Comparison of ENCODE assay signal across 16 cellular contexts in genomic region chr11:37916331-37916730, GRCh38.
DNase-seq lines count a peak whose midpoint lies in the region; TF ChIP-seq lines count a peak whose summit lies in the region.
"Had no signal": no experiment of that assay in that cellular context is flagged by ENCODE, and none has a peak within 500 bp of the region (broad histone marks: within the 10 kb centered on the region; RNA-seq: fewer than 3 reads in every experiment).

No MANE protein-coding gene starts in this region.

- no peaks in the 10 kb centered on the region for H3K27me3 Mint-ChIP-seq in endodermal cell (ENCODE audit: insufficient read depth)
- H3K27me3 Mint-ChIP-seq: CD4-positive, alpha-beta T cell had no signal

- no peak overlapping the region for H2BK15ac ChIP-seq in mesendoderm (replicated peaks; ENCODE audit: low read depth)

- H3K4ac ChIP-seq in mesendoderm (ENCODE audit: low read depth, low read length): no peak overlapping the region

- H3K36me3 Mint-ChIP-seq in endodermal cell (ENCODE audit: low read depth): no peaks in the 10 kb centered on the region

- TF ChIP-seq POLR2A in uterus (IDR thresholded peaks at IDR 0.05): no peak

- no peaks in the 10 kb centered on the region for H3K4me1 ChIP-seq in endodermal cell (ENCODE audit: control insufficient read depth, insufficient read depth, low read length)
- H3K4me1 ChIP-seq in mesendoderm (ENCODE audit: control insufficient read depth, low read depth, low read length): no peaks in the 10 kb centered on the region
- H3K4me1 ChIP-seq in uterus: no peaks in the 10 kb centered on the region
- H3K4me1 ChIP-seq: A549 had no signal

- H3K36me3 ChIP-seq in endodermal cell (ENCODE audit: control insufficient read depth, insufficient read depth, low read length): no peaks in the 10 kb centered on the region
- no peaks in the 10 kb centered on the region for H3K36me3 ChIP-seq in mesendoderm (ENCODE audit: control insufficient read depth, insufficient read depth, low read length)
- H3K36me3 ChIP-seq in uterus: no peaks in the 10 kb centered on the region

- H2BK5ac ChIP-seq in mesendoderm (ENCODE audit: low read length): no peak overlapping the region

- H3K4me3 ChIP-seq in endodermal cell (ENCODE audit: low read length): peak overlapping the region; percentile 5
- H3K4me3 ChIP-seq in mesendoderm (ENCODE audit: low read length): no peak overlapping the region
- H3K4me3 ChIP-seq in uterus: no peak overlapping the region
- H3K4me3 ChIP-seq: A549, GM23338 had no signal

- no peak overlapping the region for H3K23ac ChIP-seq in mesendoderm (ENCODE audit: low read length)

- H3K79me2 ChIP-seq in mesendoderm (ENCODE audit: control insufficient read depth, insufficient read depth, low read length): no peaks in the 10 kb centered on the region

- peaks cover 14% of the 10 kb centered on the region for H3K4me1 Mint-ChIP-seq in endodermal cell

- no peak overlapping the region for H3K4me3 Mint-ChIP-seq in endodermal cell
- H3K4me3 Mint-ChIP-seq: CD4-positive, alpha-beta T cell; GM23338 had no signal

- no peak overlapping the region for H2AK5ac ChIP-seq in mesendoderm (ENCODE audit: low read length)

- no peak overlapping the region for H3K27ac ChIP-seq in endodermal cell (ENCODE audit: low read depth, low read length)
- no peak overlapping the region for H3K27ac ChIP-seq in mesendoderm (ENCODE audit: low read depth, low read length)
- H3K27ac ChIP-seq in uterus: no peak overlapping the region
- H3K27ac ChIP-seq: 22Rv1, A549, C4-2B had no signal

- H3K27ac Mint-ChIP-seq in endodermal cell: no peak overlapping the region
- H3K27ac Mint-ChIP-seq: CD4-positive, alpha-beta T cell; GM23338 had no signal

- no peak overlapping the region for H3K4me2 ChIP-seq in mesendoderm (ENCODE audit: low read length)
- H3K4me2 ChIP-seq: A549, GM23338 had no signal

- H3K56ac ChIP-seq in mesendoderm (ENCODE audit: low read length): no peak overlapping the region

- H3K18ac ChIP-seq in mesendoderm (ENCODE audit: low read length): no peak overlapping the region

- peaks cover 2% of the 10 kb centered on the region for H3K9me3 Mint-ChIP-seq in endodermal cell
- H3K9me3 Mint-ChIP-seq: GM23338 had no signal

- no peaks in the 10 kb centered on the region for H3K27me3 ChIP-seq in endodermal cell (ENCODE audit: control insufficient read depth, insufficient read depth, low read length, poor library complexity, severe bottlenecking)
- no peaks in the 10 kb centered on the region for H3K27me3 ChIP-seq in mesendoderm (ENCODE audit: insufficient read depth, low read length, poor library complexity)
- H3K27me3 ChIP-seq in uterus: no peaks in the 10 kb centered on the region

- DNase-seq in EL (peak; percentile 2), astrocyte of the hippocampus (ENCODE audit: low read depth, low spot score) (peak; percentile 19), endodermal cell (no peak), mesendoderm (peak; percentile 79), uterus (no peak)
- no peak for DNase-seq in activated CD8-positive, alpha-beta memory T cell treated with anti-CD3 and anti-CD28 coated beads, Interleukin-2, amount 50 U/mL, for 4 hours
- DNase-seq in stimulated activated CD8-positive, alpha-beta memory T cell treated with anti-CD3 and anti-CD28 coated beads, Interleukin-4, amount 100 ng/mL, for 48 hours: no peak
- DNase-seq: AML-193; Caco-2; CD4-positive, alpha-beta T cell; GDM1; HCEC 1CT had no signal

- intact Hi-C loops in uterus (cut with DNase I; ENCODE audit: low total_unique reads): no loop called here

- H3K9me3 ChIP-seq in endodermal cell (ENCODE audit: control insufficient read depth, low read length) (no peaks in the 10 kb centered on the region), uterus (no peaks in the 10 kb centered on the region)
- H3K9me3 ChIP-seq: A549, Caco-2 had no signal

- TF ChIP-seq CTCF in endodermal cell (conservative IDR thresholded peaks at IDR 0.05) (no peak), uterus (IDR thresholded peaks at IDR 0.05) (no peak)

- H3K9ac ChIP-seq in endodermal cell (ENCODE audit: extremely low read depth, low read length, poor library complexity, severe bottlenecking) (no peak overlapping the region), mesendoderm (ENCODE audit: low read length) (no peak overlapping the region)

- no peak overlapping the region for H2BK120ac ChIP-seq in mesendoderm (ENCODE audit: low read depth, low read length)

- no peaks in the 10 kb centered on the region for H3K79me1 ChIP-seq in mesendoderm (ENCODE audit: low read length)

- H4K8ac ChIP-seq in mesendoderm (ENCODE audit: low read depth, low read length): no peak overlapping the region

- no peak overlapping the region for H4K5ac ChIP-seq in mesendoderm (ENCODE audit: low read length)

Comparison
In these comparisons a context has a peak if more than half of its experiments do, and no peak if none do; other contexts are left out.
1. DNase-seq: peak in EL (single experiment), astrocyte of the hippocampus (single experiment) and mesendoderm (single experiment); none in endodermal cell (single experiment), uterus (0 of 2), activated CD8-positive, alpha-beta memory T cell treated with anti-CD3 and anti-CD28 coated beads, Interleukin-2, amount 50 U/mL, for 4 hours (single experiment) and stimulated activated CD8-positive, alpha-beta memory T cell treated with anti-CD3 and anti-CD28 coated beads, Interleukin-4, amount 100 ng/mL, for 48 hours (single experiment).